Comparison of ENCODE assay signal across 8 cellular contexts in the genomic region with DNA sequence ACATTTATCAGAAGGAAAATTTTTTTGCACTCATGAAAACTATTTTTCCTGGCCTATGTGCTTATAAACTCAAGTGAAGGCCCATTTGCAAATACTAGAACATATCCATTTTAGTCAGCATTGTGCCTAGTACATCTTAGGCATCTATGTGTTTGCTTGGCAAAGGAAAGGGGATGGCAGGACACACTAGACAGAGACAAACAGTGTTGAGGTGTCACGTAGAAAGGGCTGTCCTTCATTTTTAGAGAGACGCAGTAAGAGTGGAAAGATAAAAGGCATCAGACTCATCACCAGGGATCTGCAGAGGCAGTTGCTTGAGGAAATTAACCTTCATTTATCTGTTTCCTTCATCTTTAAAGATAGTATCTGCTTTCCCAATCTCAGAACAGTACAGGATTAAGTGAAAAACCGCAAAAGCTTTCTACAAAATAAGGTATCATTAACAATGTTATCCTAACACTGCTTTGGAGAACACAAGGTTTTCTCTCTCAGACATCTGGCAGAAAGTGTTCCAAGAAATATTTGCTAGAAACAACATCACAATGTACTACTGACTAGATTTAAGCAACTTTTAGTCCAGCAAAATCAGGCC. TPM values are rescaled to one million over a fixed set of nuclear protein-coding genes. Genes with fewer than 3 reads are reported as not detected.
DNase-seq lines count a peak whose midpoint lies in the region; ATAC-seq and TF ChIP-seq lines count a peak whose summit lies in the region.

No MANE protein-coding gene starts in this region.

- peak overlapping the region; percentile 92 for H3K4me3 Mint-ChIP-seq in progenitor cell of endocrine pancreas (ENCODE audit: low read depth)

- no peaks in the 10 kb centered on the region for H3K9me3 Mint-ChIP-seq in progenitor cell of endocrine pancreas (ENCODE audit: low read depth)

- no peak for DNase-seq in Panc1 (ENCODE audit: low read depth, low spot score)
- no peak for DNase-seq in esophagus muscularis mucosa (ENCODE audit: extremely low spot score)
- no peak for DNase-seq in progenitor cell of endocrine pancreas (ENCODE audit: low spot score, unreplicated experiment)
- no peak for DNase-seq in GM19238 (ENCODE audit: insufficient read length, low spot score)
- DNase-seq in HPDE6-E6E7 (ENCODE audit: extremely low spot score): no peak

- TF ChIP-seq EP300 in esophagus muscularis mucosa (IDR thresholded peaks at IDR 0.05): no peak

- in situ Hi-C loops in Panc1 (cut with HindIII; ENCODE audit: low pct_unique_long_range_greater_than_20kb, low sequenced_read_pairs): no loop called here

- H3K27ac Mint-ChIP-seq in progenitor cell of endocrine pancreas: peak overlapping the region; percentile 86

- POLR2A ChIA-PET in Panc1 (lab: Charles Lee): no interaction called here

- H3K4me3 ChIP-seq in GM08714 (ENCODE audit: low read length) (peak overlapping the region; percentile 86), Panc1 (ENCODE audit: low read depth in 2 of 2, low read length in 2 of 2) (peak overlapping the region; percentile 88 to 99), esophagus muscularis mucosa (peak overlapping the region; percentile 89 to 97 (median 94))

- H3K36me3 Mint-ChIP-seq in progenitor cell of endocrine pancreas (ENCODE audit: insufficient read depth): peaks cover 4% of the 10 kb centered on the region

- H3K27ac ChIP-seq in Panc1 (ENCODE audit: low read length) (peak overlapping the region; percentile 91), esophagus muscularis mucosa (replicated peaks in 1 of 4) (peak overlapping the region; percentile 96 to 98 (median 98))

- TF ChIP-seq CTCF in Panc1 (IDR thresholded peaks at IDR 0.05) (no peak), esophagus muscularis mucosa (IDR thresholded peaks at IDR 0.05) (no peak), progenitor cell of endocrine pancreas (IDR thresholded peaks at IDR 0.05; ENCODE audit: unreplicated experiment) (no peak)

- H3K36me3 ChIP-seq in Panc1 (ENCODE audit: control insufficient read depth, insufficient read depth, low read length) (peaks cover 8% of the 10 kb centered on the region), esophagus muscularis mucosa (peaks cover 0 to 24% (median 2%) of the 10 kb centered on the region in 4 donors)

- H3K27me3 ChIP-seq in Panc1 (ENCODE audit: control insufficient read depth, insufficient read depth, low read length): no peaks in the 10 kb centered on the region; the same call in 1 of the 2 replicates
- H3K27me3 ChIP-seq in esophagus muscularis mucosa: no peaks in the 10 kb centered on the region

- H3K4me1 Mint-ChIP-seq in progenitor cell of endocrine pancreas (ENCODE audit: low read depth): peaks cover 40% of the 10 kb centered on the region

- H3K4me1 ChIP-seq in Panc1 (ENCODE audit: control insufficient read depth, insufficient read depth, low read length) (peaks cover 52% of the 10 kb centered on the region), esophagus muscularis mucosa (peaks cover 37 to 66% (median 62%) of the 10 kb centered on the region in 4 donors)

- peaks cover 15% of the 10 kb centered on the region for H3K27me3 Mint-ChIP-seq in progenitor cell of endocrine pancreas

- WGBS in esophagus muscularis mucosa: 25% methylated on average over 3 of the region's 3 CpGs

- BruUV-seq in Panc1 (replicated peaks; lab: Mats Ljungman, UMichigan): no TSS peak

- ATAC-seq in Panc1 (no peak), GM21717 (IDR thresholded peaks at IDR 0.05; ENCODE audit: unreplicated experiment) (no peak), GM18870 (IDR thresholded peaks at IDR 0.05; ENCODE audit: unreplicated experiment) (no peak)

- H3K9me3 ChIP-seq in Panc1 (ENCODE audit: control insufficient read depth, insufficient read depth, low read depth, low read length) (no peaks in the 10 kb centered on the region), esophagus muscularis mucosa (no peaks in the 10 kb centered on the region)

- intact Hi-C loops in Panc1 (cut with micrococcal nuclease; ENCODE audit: unreplicated experiment) (no loop called here), esophagus muscularis mucosa (cut with DNase I) (loop anchor here (5.0 to 10.0 kb wide), 2 partner anchors 109 to 506 kb away; partner anchors contain the start of genes GABARAPL1 and MAGOHB)

- no peak for TF ChIP-seq POLR2A in esophagus muscularis mucosa (IDR thresholded peaks at IDR 0.05; ENCODE audit: low read depth)

- CTCF ChIA-PET in Panc1 (lab: Charles Lee): no interaction called here

RNA-seq across cellular contexts. Expression of gene YBX3, which starts 2.1 kb away (rescaled TPM):
- 155 TPM for total RNA-seq in Panc1 (2021; ENCODE audit: unreplicated experiment)
- polyA plus RNA-seq in Panc1 (2012; ENCODE audit: insufficient read length): 120 TPM
- total RNA-seq in esophagus muscularis mucosa: 100 to 1,000 TPM; 406 to 604 (median 588) TPM
- total RNA-seq in progenitor cell of endocrine pancreas: 200 and 215 TPM in 2 replicates

RNA-seq across cellular contexts. Expression of gene STYK1, which starts 47.2 kb away (rescaled TPM):
- total RNA-seq in Panc1 (2021; ENCODE audit: unreplicated experiment) (0.85 TPM), esophagus muscularis mucosa (1 to 10 TPM in 1 of 4 donors, under 1 TPM in 1, not detected in 2; 0.50 to 1.2 TPM), progenitor cell of endocrine pancreas (0.79 and 0.95 TPM in 2 replicates)
- 0.58 TPM for polyA plus RNA-seq in Panc1 (2012; ENCODE audit: insufficient read length)
